In the genomic region with DNA sequence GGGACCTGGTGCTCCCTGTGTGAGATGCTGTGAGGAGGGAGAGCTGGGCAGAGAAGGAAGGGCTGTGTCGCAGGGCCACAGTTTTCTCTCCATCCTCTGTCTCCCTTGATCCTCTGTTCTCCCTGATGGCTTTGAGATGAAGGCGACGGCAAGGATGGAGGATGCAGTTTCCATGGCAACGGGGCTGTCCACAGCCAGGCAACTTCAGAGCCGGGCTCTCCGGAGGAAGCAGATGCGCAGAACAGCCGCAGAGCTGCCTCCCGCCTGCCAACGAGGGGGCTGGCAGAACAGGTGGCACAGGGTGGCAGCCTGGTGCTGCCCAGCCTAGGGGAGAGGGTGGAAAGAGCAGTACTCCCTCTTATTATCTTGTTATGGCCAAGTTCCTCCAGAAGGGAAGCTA, we compare ENCODE assay signal across 12 cellular contexts. TPM values are rescaled to one million over a fixed set of nuclear protein-coding genes. Genes with fewer than 3 reads are reported as not detected.
DNase-seq lines count a peak whose midpoint lies in the region; TF ChIP-seq lines count a peak whose summit lies in the region.
"Had no signal": no experiment of that assay in that cellular context is flagged by ENCODE, and none has a peak within 500 bp of the region (broad histone marks: within the 10 kb centered on the region; RNA-seq: fewer than 3 reads in every experiment).

No MANE protein-coding gene starts in this region.

- H3K23ac ChIP-seq in neuronal stem cell (ENCODE audit: low read depth, low read length, poor library complexity), result peak overlapping the region; percentile 45

- H3K36me3 ChIP-seq in neuronal stem cell (replicated peaks in 1 of 2; ENCODE audit: control insufficient read depth in 2 of 2, insufficient read depth in 2 of 2, low read length in 2 of 2) (peaks cover 0 to 18% of the 10 kb centered on the region in 2 donors), Peyer's patch (peaks cover 0 to 82% (median 0%) of the 10 kb centered on the region in 3 donors), hepatocyte (replicated peaks; ENCODE audit: insufficient read depth, low read depth) (no peaks in the 10 kb centered on the region)
- H3K36me3 ChIP-seq: BE2C had no signal

- no peak overlapping the region for H4K8ac ChIP-seq in neuronal stem cell (ENCODE audit: low read depth, low read length)

- no peak for TF ChIP-seq CTCF in Peyer's patch (IDR thresholded peaks at IDR 0.05)
- TF ChIP-seq CTCF in hepatocyte (IDR thresholded peaks at IDR 0.05; ENCODE audit: poor library complexity), result no peak

- no peak overlapping the region for H2BK120ac ChIP-seq in neuronal stem cell (ENCODE audit: low read depth, low read length)

- H2BK12ac ChIP-seq in neuronal stem cell (ENCODE audit: low read length), result no peak overlapping the region

- no peak overlapping the region for H3K27ac ChIP-seq in neuronal stem cell (replicated peaks; ENCODE audit: low read length)
- H3K27ac ChIP-seq in Peyer's patch, result no peak overlapping the region
- H3K27ac ChIP-seq in hepatocyte, result no peak overlapping the region

- H3K9ac ChIP-seq in neuronal stem cell (ENCODE audit: low read depth, low read length, poor library complexity), result no peak overlapping the region

- no peaks in the 10 kb centered on the region for H3K79me1 ChIP-seq in neuronal stem cell (ENCODE audit: low read depth, low read length)

- H3K9me3 ChIP-seq in neuronal stem cell (replicated peaks in 1 of 2; ENCODE audit: control insufficient read depth in 2 of 2, insufficient read depth in 1 of 2, low read depth in 1 of 2, low read length in 2 of 2), result no peaks in the 10 kb centered on the region
- H3K9me3 ChIP-seq in Peyer's patch, result no peaks in the 10 kb centered on the region
- H3K9me3 ChIP-seq in hepatocyte (ENCODE audit: low read depth), result no peaks in the 10 kb centered on the region
- H3K9me3 ChIP-seq: BE2C had no signal

- no peak overlapping the region for H2BK5ac ChIP-seq in neuronal stem cell (ENCODE audit: low read length)

- peaks cover under 1% of the 10 kb centered on the region in 2 donors for H3K4me1 ChIP-seq in neuronal stem cell (ENCODE audit: control insufficient read depth in 2 of 2, insufficient read depth in 1 of 2, low read depth in 1 of 2, low read length in 2 of 2)
- no peaks in the 10 kb centered on the region for H3K4me1 ChIP-seq in Peyer's patch
- no peaks in the 10 kb centered on the region for H3K4me1 ChIP-seq in hepatocyte (ENCODE audit: insufficient read depth)
- H3K4me1 ChIP-seq: BE2C had no signal

- no peaks in the 10 kb centered on the region for H3K27me3 ChIP-seq in neuronal stem cell (ENCODE audit: control insufficient read depth in 3 of 3, insufficient read depth in 3 of 3, low read depth in 1 of 3, low read length in 3 of 3)
- no peaks in the 10 kb centered on the region for H3K27me3 ChIP-seq in Peyer's patch
- H3K27me3 ChIP-seq in hepatocyte, result no peaks in the 10 kb centered on the region
- H3K27me3 ChIP-seq: BE2C had no signal

- H3K4ac ChIP-seq in neuronal stem cell (ENCODE audit: low read length), result no peak overlapping the region

- H3K79me2 ChIP-seq in hepatocyte, result no peaks in the 10 kb centered on the region

- no peak overlapping the region for H2AFZ ChIP-seq in neuronal stem cell (ENCODE audit: low read length)
- no peak overlapping the region for H2AFZ ChIP-seq in hepatocyte

- H4K91ac ChIP-seq in neuronal stem cell (ENCODE audit: low read depth, low read length, poor library complexity), result no peak overlapping the region

- no peak for TF ChIP-seq POLR2A in Peyer's patch (IDR thresholded peaks at IDR 0.05)

- H2BK15ac ChIP-seq in neuronal stem cell (ENCODE audit: low read length), result no peak overlapping the region

- no CpG with 5 or more reads among the region's 10 CpGs for WGBS in neuronal stem cell (ENCODE audit: extremely low coverage in 2 of 2, insufficient read length in 2 of 2, insufficient replicate concordance in 1 of 2), 2 donors
- WGBS in hepatocyte (ENCODE audit: low lambda C conversion rate, missing lambda C conversion rate), result 98% methylated on average over 10 of the region's 10 CpGs

- no peaks in the 10 kb centered on the region for H4K20me1 ChIP-seq in hepatocyte (ENCODE audit: insufficient read depth, poor library complexity, severe bottlenecking)

- H3K4me2 ChIP-seq in neuronal stem cell (ENCODE audit: insufficient read depth, low read length, poor library complexity, severe bottlenecking), result no peak overlapping the region
- H3K4me2 ChIP-seq in hepatocyte, result no peak overlapping the region

- DNase-seq in Ammon's horn (ENCODE audit: low spot score) (peak; percentile 63), NCI-H2227 (lab: John Stamatoyannopoulos, UW; ENCODE audit: unreplicated experiment) (peak; percentile 44), cerebellum (ENCODE audit: low spot score) (peak; percentile 59), neuronal stem cell (ENCODE audit: low spot score) (no peak), Peyer's patch (no peak), hepatocyte (ENCODE audit: low spot score) (no peak), NCI-H748 treated with DMSO at 0.1 percent for 48 hours (lab: John Stamatoyannopoulos, UW) (no peak)
- DNase-seq: BE2C; CD4-positive, alpha-beta memory T cell; DMS79 treated with DMSO at 0.1 percent for 48 hours; GDM1; GOT3 had no signal

- peak overlapping the region; percentile 31 for H3K14ac ChIP-seq in neuronal stem cell (ENCODE audit: low read length)

- no peak overlapping the region for H3K4me3 ChIP-seq in neuronal stem cell (ENCODE audit: low read length in 2 of 2)
- no peak overlapping the region for H3K4me3 ChIP-seq in Peyer's patch
- H3K4me3 ChIP-seq in hepatocyte, result no peak overlapping the region

- no peak overlapping the region for H3K18ac ChIP-seq in neuronal stem cell (ENCODE audit: low read length)

- no peak overlapping the region for H2AK5ac ChIP-seq in neuronal stem cell (ENCODE audit: low read depth, low read length)

- H3K9me2 ChIP-seq in hepatocyte (replicated peaks; ENCODE audit: insufficient read depth), result no peaks in the 10 kb centered on the region

RNA-seq across cellular contexts. Expression of gene GRM2, which starts 9.9 kb away (rescaled TPM):
- 9.4 TPM for total RNA-seq in cerebellum
- polyA plus RNA-seq in neuronal stem cell (2013, experiment 1 of 2), result 4.7 TPM
- polyA plus RNA-seq in neuronal stem cell (2013, experiment 2 of 2), result 4.3 TPM
- total RNA-seq in Peyer's patch, result 1 to 10 TPM in 1 of 4 donors, under 1 TPM in 2, not detected in 1; 0.54 to 2.5 (median 0.57) TPM
- 0.27 TPM in 1 of 2 replicates, not detected in the other for total RNA-seq in hepatocyte
- 0.10 TPM in 1 of 2 replicates, not detected in the other for polyA plus RNA-seq in hepatocyte

RNA-seq across cellular contexts. Expression of gene TEX264, which starts 25.9 kb away (rescaled TPM):
- total RNA-seq in cerebellum, result 12.2 TPM
- 4.3 TPM for polyA plus RNA-seq in neuronal stem cell (2013, experiment 1 of 2)
- polyA plus RNA-seq in neuronal stem cell (2013, experiment 2 of 2), result 4.1 TPM
- total RNA-seq in Peyer's patch, result 100 to 1,000 TPM in 1 of 4 donors, 10 to 100 TPM in 3; 22.3 to 118 (median 83.2) TPM
- total RNA-seq in hepatocyte, result 57.4 and 59.6 TPM in 2 replicates
- 98.7 and 103 TPM in 2 replicates for polyA plus RNA-seq in hepatocyte

Comparison
In these comparisons a context has a peak if more than half of its experiments do, and no peak if none do; other contexts are left out.
1. DNase-seq: peak in Ammon's horn (single experiment), NCI-H2227 (single experiment) and cerebellum (single experiment); none in neuronal stem cell (single experiment), Peyer's patch (0 of 3), hepatocyte (single experiment) and NCI-H748 treated with DMSO at 0.1 percent for 48 hours (single experiment).